17 cellular contexts compared by ENCODE assay signal in the genomic region with DNA sequence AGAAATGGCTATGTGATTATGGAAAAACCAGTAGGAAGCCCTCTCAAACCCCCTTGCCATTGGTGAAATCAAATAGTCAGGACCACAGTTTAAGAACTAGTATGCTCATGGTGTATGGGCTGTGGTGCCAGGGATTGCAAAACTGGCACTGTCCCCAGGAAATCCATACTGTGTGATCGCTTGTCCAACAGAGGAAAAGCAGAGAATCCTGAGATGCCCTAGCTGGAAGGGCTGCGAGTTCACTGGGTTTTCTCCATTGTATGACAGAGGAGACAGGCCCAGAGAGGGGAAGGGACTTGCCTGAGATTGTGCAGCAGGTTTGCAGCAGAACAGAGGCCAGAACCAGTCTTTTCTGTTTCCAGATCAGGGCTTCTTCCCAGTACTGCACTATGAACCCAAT. TPM values are rescaled to one million over a fixed set of nuclear protein-coding genes. Genes with fewer than 3 reads are reported as not detected.
DNase-seq lines count a peak whose midpoint lies in the region; ATAC-seq, FAIRE-seq and TF ChIP-seq lines count a peak whose summit lies in the region.
"Had no signal": no experiment of that assay in that cellular context is flagged by ENCODE, and none has a peak within 500 bp of the region (broad histone marks: within the 10 kb centered on the region; RNA-seq: fewer than 3 reads in every experiment).

No MANE protein-coding gene starts in this region.

- ATAC-seq in T-helper 17 cell = no peak
- no peak for ATAC-seq in HG02759 (IDR thresholded peaks at IDR 0.05; ENCODE audit: unreplicated experiment)

- DNase-seq in G401 (ENCODE audit: low spot score) (peak; percentile 15), GM19239 (ENCODE audit: insufficient read length, low spot score) (no peak), T-helper 17 cell (no peak), sigmoid colon (no peak), NOMO-1 treated with dmso at 0.1 percent for 144 hours (lab: John Stamatoyannopoulos, UW; ENCODE audit: unreplicated experiment) (no peak), Kasumi-1 (lab: John Stamatoyannopoulos, UW) (no peak)
- DNase-seq: CD8-positive, alpha-beta memory T cell; DMS 273 treated with DMSO at 0.1 percent for 48 hours; EL; GM23248; KG1; NCI-H1105 treated with DMSO at 0.1 percent for 48 hours; NCI-H187; Peyer's patch; SHP77 treated with DMSO at 0.1 percent for 48 hours had no signal

- peak overlapping the region in 3 of 4 donors; percentile 43 to 72 (median 53) for H3K27ac ChIP-seq in sigmoid colon
- H3K27ac ChIP-seq: BLaER1, GM23248, Peyer's patch had no signal

- H3K36me3 Mint-ChIP-seq in T-helper 17 cell (ENCODE audit: low read depth) = peaks cover 6% of the 10 kb centered on the region

- peaks cover 0 to 56% (median 15%) of the 10 kb centered on the region in 4 donors for H3K36me3 ChIP-seq in sigmoid colon

- TF ChIP-seq POLR2A in sigmoid colon (IDR thresholded peaks at IDR 0.05) = no peak

- peak; percentile 8 for FAIRE-seq in GM19239 (lab: Jason Lieb, UNC)

- TF ChIP-seq EP300 in sigmoid colon (IDR thresholded peaks at IDR 0.05) = peak in 1 of 4 donors; percentile 44

- H3K4me1 Mint-ChIP-seq in T-helper 17 cell = peaks cover 10% of the 10 kb centered on the region

- H3K4me3 Mint-ChIP-seq in T-helper 17 cell = no peak overlapping the region
- H3K4me3 Mint-ChIP-seq: CD8-positive, alpha-beta memory T cell had no signal

- WGBS in sigmoid colon, 2 donors = 93 to 96% methylated on average over 2 of the region's 2 CpGs

- H3K27me3 Mint-ChIP-seq in T-helper 17 cell = no peaks in the 10 kb centered on the region
- H3K27me3 Mint-ChIP-seq: CD8-positive, alpha-beta memory T cell had no signal

- H3K9me3 ChIP-seq in T-helper 17 cell (ENCODE audit: control insufficient read depth, low read length, poor library complexity, severe bottlenecking) = no peaks in the 10 kb centered on the region
- no peaks in the 10 kb centered on the region for H3K9me3 ChIP-seq in sigmoid colon
- H3K9me3 ChIP-seq: BLaER1, Peyer's patch had no signal

- TF ChIP-seq CTCF in sigmoid colon (IDR thresholded peaks at IDR 0.05) = no peak

- in situ Hi-C loops in G401 (cut with HindIII; ENCODE audit: low sequenced_read_pairs) = no loop called here

- peak overlapping the region; percentile 24 for H3K27ac Mint-ChIP-seq in T-helper 17 cell
- H3K27ac Mint-ChIP-seq: CD8-positive, alpha-beta memory T cell had no signal

- intact Hi-C loops in sigmoid colon (cut with DNase I) = no loop called here

- peaks cover 0 to 24% (median 3%) of the 10 kb centered on the region in 4 donors for H3K4me1 ChIP-seq in sigmoid colon
- H3K4me1 ChIP-seq: BLaER1 had no signal

- H3K4me3 ChIP-seq in sigmoid colon = no peak overlapping the region
- H3K4me3 ChIP-seq: BLaER1, GM23248, Peyer's patch had no signal

- no peaks in the 10 kb centered on the region for H3K27me3 ChIP-seq in sigmoid colon
- H3K27me3 ChIP-seq: BLaER1, Peyer's patch had no signal

RNA-seq across cellular contexts. Expression of gene SEC61B, which starts 12.5 kb away (rescaled TPM):
- total RNA-seq in G401 (2014; rRNA removed; shearing (Covaris generic)) = 84.4 and 164 TPM in 2 replicates
- total RNA-seq in T-helper 17 cell = 10 to 100 TPM; 84.9 to 95.0 TPM
- total RNA-seq in sigmoid colon = 10 to 100 TPM; 37.1 to 70.3 (median 49.9) TPM
- polyA plus RNA-seq in sigmoid colon = 100 to 1,000 TPM; 286 to 343 (median 301) TPM

RNA-seq across cellular contexts. Expression of gene ALG2, which starts 12.9 kb away (rescaled TPM):
- 24.3 and 34.5 TPM in 2 replicates for total RNA-seq in G401 (2014; rRNA removed; shearing (Covaris generic))
- total RNA-seq in T-helper 17 cell = 10 to 100 TPM; 17.9 to 19.5 TPM
- total RNA-seq in sigmoid colon = 10 to 100 TPM; 15.1 to 25.0 (median 18.8) TPM
- polyA plus RNA-seq in sigmoid colon = 10 to 100 TPM in 1 of 3 donors, 1 to 10 TPM in 2; 8.4 to 24.2 (median 9.7) TPM
